ENCODE assay signal across 31 cellular contexts in the genomic region with DNA sequence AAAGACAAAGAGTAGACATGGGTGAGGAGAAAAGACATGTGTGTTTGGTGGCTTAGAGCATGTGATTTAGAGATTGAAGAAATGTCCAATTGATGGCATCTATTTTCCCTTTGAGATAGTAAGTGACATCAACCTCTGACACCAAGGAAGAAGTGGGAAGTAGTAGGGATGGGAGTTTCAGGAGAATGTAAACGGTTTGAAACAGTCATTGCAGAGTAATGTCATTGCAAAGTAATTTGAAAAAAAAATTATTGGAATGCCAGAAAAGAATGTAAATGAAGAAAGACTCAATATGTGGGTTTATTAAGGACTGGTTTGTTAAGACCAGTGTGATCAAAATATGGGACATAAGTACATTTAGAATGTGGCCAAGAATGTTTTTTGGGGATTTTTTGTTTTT. TPM values are rescaled to one million over a fixed set of nuclear protein-coding genes. Genes with fewer than 3 reads are reported as not detected.
A peak's percentile ranks its signal among the peaks of the same experiment; 100 is the strongest.
DNase-seq lines count a peak whose midpoint lies in the region; ATAC-seq and TF ChIP-seq lines count a peak whose summit lies in the region.
"Had no signal": no experiment of that assay in that cellular context is flagged by ENCODE, and none has a peak within 500 bp of the region (broad histone marks: within the 10 kb centered on the region; RNA-seq: fewer than 3 reads in every experiment).

No MANE protein-coding gene starts in this region.

- H3K18ac ChIP-seq in trophoblast cell (ENCODE audit: low read length), result no peak overlapping the region

- no peak overlapping the region for H2AK5ac ChIP-seq in trophoblast cell (ENCODE audit: low read length)

- H4K91ac ChIP-seq in trophoblast cell (ENCODE audit: low read depth, low read length), result no peak overlapping the region

- peak overlapping the region; percentile 85 for H2BK120ac ChIP-seq in trophoblast cell (ENCODE audit: insufficient read depth, low read length, poor library complexity)

- H3K79me2 ChIP-seq in fibroblast of lung (ENCODE audit: control insufficient read depth, insufficient read depth, low read length), result no peaks in the 10 kb centered on the region
- H3K79me2 ChIP-seq in trophoblast cell (ENCODE audit: control insufficient read depth, insufficient read depth, low read length, poor library complexity), result no peaks in the 10 kb centered on the region
- H3K79me2 ChIP-seq: hepatocyte had no signal

- H3K4me3 ChIP-seq in fibroblast of lung (replicated peaks in 1 of 4; ENCODE audit: control extremely low read depth in 1 of 4, insufficient read depth in 1 of 4, low read depth in 3 of 4, low read length in 4 of 4) (no peak overlapping the region), trophoblast cell (ENCODE audit: low read depth, low read length) (no peak overlapping the region)
- H3K4me3 ChIP-seq: hepatocyte, left lung, SK-N-MC, thoracic aorta, vagina had no signal

- no peak overlapping the region for H4K8ac ChIP-seq in trophoblast cell (ENCODE audit: low read depth, low read length)

- no peak overlapping the region for H3K23ac ChIP-seq in trophoblast cell (ENCODE audit: low read length)

- H3K4ac ChIP-seq in trophoblast cell (ENCODE audit: low read depth, low read length), result no peak overlapping the region

- H3K79me1 ChIP-seq in trophoblast cell (ENCODE audit: low read length), result peaks cover 3% of the 10 kb centered on the region

- H3K27ac ChIP-seq in fibroblast of lung (ENCODE audit: insufficient read depth, low read length) (peak overlapping the region; percentile 49), trophoblast cell (ENCODE audit: low read depth, low read length) (no peak overlapping the region)
- H3K27ac ChIP-seq: hepatocyte, left lung, SK-N-MC, thoracic aorta, vagina had no signal

- no peak overlapping the region for H3K9ac ChIP-seq in fibroblast of lung (ENCODE audit: insufficient read depth, low read length)
- no peak overlapping the region for H3K9ac ChIP-seq in trophoblast cell (ENCODE audit: low read length)

- H3K27me3 ChIP-seq in fibroblast of lung (ENCODE audit: control insufficient read depth, insufficient read depth, low read length) (no peaks in the 10 kb centered on the region), trophoblast cell (ENCODE audit: insufficient read depth, low read length) (no peaks in the 10 kb centered on the region)
- H3K27me3 ChIP-seq: hepatocyte, left lung, vagina had no signal

- TF ChIP-seq CTCF in fibroblast of lung (conservative IDR thresholded peaks at IDR 0.05 in 1 of 2, IDR thresholded peaks at IDR 0.05 in 1 of 2; ENCODE audit: low read depth in 1 of 2, low read length in 2 of 2) (no peak), nephron progenitor cell (IDR thresholded peaks at IDR 0.05) (no peak)

- no peak overlapping the region for H3K4me3 Mint-ChIP-seq in nephron progenitor cell
- H3K4me3 Mint-ChIP-seq: activated CD4-positive, alpha-beta T cell treated with anti-CD3 and anti-CD28 coated beads for 36 hours; activated CD8-positive, alpha-beta T cell treated with anti-CD3 and anti-CD28 coated beads, Interleukin-2, amount 10 ng/mL, durations not matched to agents 7 days and 5 days; activated naive CD8-positive, alpha-beta T cell treated with anti-CD3 and anti-CD28 coated beads for 36 hours; CD4-positive, alpha-beta memory T cell; H9; immature natural killer cell; naive thymus-derived CD4-positive, alpha-beta T cell; stimulated activated naive CD8-positive, alpha-beta T cell treated with anti-CD3 and anti-CD28 coated beads, Interleukin-15, Interleukin-2, amounts not matched to agents 100 ng/mL and 50 ng/mL, for 24 hours had no signal

- H3K4me1 ChIP-seq in fibroblast of lung (ENCODE audit: control insufficient read depth, extremely low read depth, insufficient read depth, low read length) (peaks cover 12% of the 10 kb centered on the region), trophoblast cell (ENCODE audit: control insufficient read depth in 1 of 2, insufficient read depth in 2 of 2, low read length in 2 of 2) (peaks cover 0 to 2% of the 10 kb centered on the region in 2 experiments)
- H3K4me1 ChIP-seq: left lung, vagina had no signal

- H3K9me3 ChIP-seq in fibroblast of lung (ENCODE audit: control insufficient read depth, insufficient read depth, low read depth, low read length) (no peaks in the 10 kb centered on the region), trophoblast cell (ENCODE audit: insufficient read depth, low read depth, low read length) (no peaks in the 10 kb centered on the region)
- H3K9me3 ChIP-seq: left lung, thoracic aorta, vagina had no signal

- H3K27ac Mint-ChIP-seq in nephron progenitor cell, result no peak overlapping the region
- H3K27ac Mint-ChIP-seq: activated CD4-positive, alpha-beta T cell treated with anti-CD3 and anti-CD28 coated beads for 36 hours; activated CD8-positive, alpha-beta T cell treated with anti-CD3 and anti-CD28 coated beads, Interleukin-2, amount 10 ng/mL, durations not matched to agents 7 days and 5 days; activated naive CD8-positive, alpha-beta T cell treated with anti-CD3 and anti-CD28 coated beads for 36 hours; CD4-positive, alpha-beta memory T cell; H9; immature natural killer cell; naive thymus-derived CD4-positive, alpha-beta T cell; stimulated activated naive CD8-positive, alpha-beta T cell treated with anti-CD3 and anti-CD28 coated beads, Interleukin-15, Interleukin-2, amounts not matched to agents 100 ng/mL and 50 ng/mL, for 24 hours had no signal

- no peaks in the 10 kb centered on the region for H4K20me1 ChIP-seq in fibroblast of lung (ENCODE audit: control insufficient read depth, extremely low read depth, insufficient read depth, low read length)

- DNase-seq in ELR (ENCODE audit: low read depth), result peak; percentile 74
- DNase-seq in M059J (ENCODE audit: low read depth), result peak; percentile 42
- DNase-seq in fibroblast of lung (ENCODE audit: low read depth in 2 of 2), result peak; percentile 26 to 74
- peak; percentile 14 to 90 for DNase-seq in trophoblast cell
- DNase-seq in amniotic stem cell (lab: John Stamatoyannopoulos, UW), result no peak
- no peak for DNase-seq in NCI-H1048 (lab: John Stamatoyannopoulos, UW)
- no peak for DNase-seq in nephron progenitor cell
- DNase-seq: activated CD4-positive, alpha-beta T cell treated with anti-CD3 and anti-CD28 coated beads for 36 hours; activated CD8-positive, alpha-beta T cell treated with anti-CD3 and anti-CD28 coated beads, Interleukin-2, amount 10 ng/mL, durations not matched to agents 7 days and 5 days; activated effector memory CD4-positive, alpha-beta T cell treated with anti-CD3 and anti-CD28 coated beads, Interleukin-2, amount 50 U/mL, for 16 hours; activated naive CD8-positive, alpha-beta T cell treated with anti-CD3 and anti-CD28 coated beads for 36 hours; AML-193; CD4-positive, alpha-beta memory T cell; cerebellar nuclear complex; DMS 273 treated with DMSO at 0.1 percent for 48 hours; foreskin melanocyte; H9; immature natural killer cell; left lung; naive thymus-derived CD4-positive, alpha-beta T cell; NCI-H1436 treated with DMSO at 0.1 percent for 48 hours; occipital lobe had no signal

- H3K36me3 Mint-ChIP-seq in nephron progenitor cell (ENCODE audit: low read depth), result no peaks in the 10 kb centered on the region
- H3K36me3 Mint-ChIP-seq: activated naive CD8-positive, alpha-beta T cell treated with anti-CD3 and anti-CD28 coated beads for 36 hours; CD4-positive, alpha-beta memory T cell; naive thymus-derived CD4-positive, alpha-beta T cell had no signal

- no peak overlapping the region for H2BK5ac ChIP-seq in trophoblast cell (ENCODE audit: low read depth, low read length, poor library complexity)

- H2AFZ ChIP-seq in fibroblast of lung (ENCODE audit: low read length) (no peak overlapping the region), trophoblast cell (ENCODE audit: insufficient read depth, low read length, poor library complexity) (no peak overlapping the region)
- H2AFZ ChIP-seq: hepatocyte had no signal

- WGBS in trophoblast cell (ENCODE audit: extremely low coverage, insufficient coverage, insufficient read length), result no CpG with 5 or more reads among the region's 1 CpG

- no peaks in the 10 kb centered on the region for H3K9me3 Mint-ChIP-seq in nephron progenitor cell
- H3K9me3 Mint-ChIP-seq: activated naive CD8-positive, alpha-beta T cell treated with anti-CD3 and anti-CD28 coated beads for 36 hours; CD4-positive, alpha-beta memory T cell; H9; immature natural killer cell; naive thymus-derived CD4-positive, alpha-beta T cell; stimulated activated naive CD8-positive, alpha-beta T cell treated with anti-CD3 and anti-CD28 coated beads, Interleukin-15, Interleukin-2, amounts not matched to agents 100 ng/mL and 50 ng/mL, for 24 hours had no signal

- no peak for ATAC-seq in HG03439 (IDR thresholded peaks at IDR 0.05; ENCODE audit: unreplicated experiment)
- ATAC-seq: activated CD4-positive, alpha-beta T cell treated with anti-CD3 and anti-CD28 coated beads for 36 hours; activated CD8-positive, alpha-beta T cell treated with anti-CD3 and anti-CD28 coated beads, Interleukin-2, amount 10 ng/mL, durations not matched to agents 7 days and 5 days; left lung; naive thymus-derived CD4-positive, alpha-beta T cell had no signal

- H3K27me3 Mint-ChIP-seq in nephron progenitor cell (ENCODE audit: low read depth, poor library complexity), result no peaks in the 10 kb centered on the region

- H3K4me2 ChIP-seq in fibroblast of lung (ENCODE audit: extremely low read depth, insufficient read depth, low read length) (no peak overlapping the region), trophoblast cell (ENCODE audit: low read length) (no peak overlapping the region)
- H3K4me2 ChIP-seq: hepatocyte had no signal

- H3K14ac ChIP-seq in trophoblast cell (ENCODE audit: low read length), result no peak overlapping the region

- peak overlapping the region; percentile 69 for H2BK12ac ChIP-seq in trophoblast cell (ENCODE audit: low read length)

- H4K12ac ChIP-seq in trophoblast cell (ENCODE audit: low read depth, low read length), result no peak overlapping the region

- no peaks in the 10 kb centered on the region for H3K36me3 ChIP-seq in fibroblast of lung (ENCODE audit: control insufficient read depth, insufficient read depth, low read length)
- H3K36me3 ChIP-seq in trophoblast cell (ENCODE audit: control insufficient read depth in 1 of 2, insufficient read depth in 2 of 2, low read length in 2 of 2), result no peaks in the 10 kb centered on the region
- H3K36me3 ChIP-seq: left lung, thoracic aorta, vagina had no signal

- no peaks in the 10 kb centered on the region for H3K4me1 Mint-ChIP-seq in nephron progenitor cell
- H3K4me1 Mint-ChIP-seq: activated CD4-positive, alpha-beta T cell treated with anti-CD3 and anti-CD28 coated beads for 36 hours; activated naive CD8-positive, alpha-beta T cell treated with anti-CD3 and anti-CD28 coated beads for 36 hours; CD4-positive, alpha-beta memory T cell; H9; immature natural killer cell; naive thymus-derived CD4-positive, alpha-beta T cell had no signal

RNA-seq across cellular contexts. Expression of a gene that starts 26.6 kb away (rescaled TPM):
- total RNA-seq in M059J (2014; rRNA removed; shearing (Covaris generic)), result 30.2 and 31.1 TPM in 2 replicates
- 9.0 and 27.2 TPM in 2 replicates for total RNA-seq in fibroblast of lung
- 23.1 and 46.1 TPM in 2 replicates for polyA plus RNA-seq in fibroblast of lung
- 37.7 and 63.8 TPM in 2 replicates for polyA plus RNA-seq in fibroblast of lung (2012)
- polyA minus RNA-seq in fibroblast of lung (ENCODE audit: low replicate concordance), result 0.59 and 2.2 TPM in 2 replicates
- 0.75 and 0.85 TPM in 2 replicates for polyA plus RNA-seq in trophoblast cell (2013)
- total RNA-seq: activated CD4-positive, alpha-beta T cell treated with anti-CD3 and anti-CD28 coated beads for 36 hours; activated CD8-positive, alpha-beta T cell treated with anti-CD3 and anti-CD28 coated beads, Interleukin-2, amount 10 ng/mL, durations not matched to agents 7 days and 5 days; activated naive CD8-positive, alpha-beta T cell treated with anti-CD3 and anti-CD28 coated beads for 36 hours; CD4-positive, alpha-beta memory T cell; G401; T-helper 2 cell treated with Interferon-gamma antibody and Interleukin-4, amounts not matched to agents 100 ng/mL and 5 ng/mL, for 36 hours had no signal
- polyA plus RNA-seq: CD4-positive, alpha-beta memory T cell; naive thymus-derived CD4-positive, alpha-beta T cell had no signal

RNA-seq across cellular contexts. Expression of a gene that starts 41.7 kb away (rescaled TPM):
- total RNA-seq in M059J (2014; rRNA removed; shearing (Covaris generic)), result not detected in 2 replicates
- not detected in 2 replicates for total RNA-seq in fibroblast of lung
- not detected in 2 replicates for polyA plus RNA-seq in fibroblast of lung
- polyA plus RNA-seq in fibroblast of lung (2012), result not detected in 2 replicates
- polyA minus RNA-seq in fibroblast of lung (ENCODE audit: low replicate concordance), result not detected in 2 replicates
- polyA plus RNA-seq in trophoblast cell (2013), result 0.10 TPM in 1 of 2 replicates, not detected in the other
- total RNA-seq: activated CD4-positive, alpha-beta T cell treated with anti-CD3 and anti-CD28 coated beads for 36 hours; activated CD8-positive, alpha-beta T cell treated with anti-CD3 and anti-CD28 coated beads, Interleukin-2, amount 10 ng/mL, durations not matched to agents 7 days and 5 days; activated naive CD8-positive, alpha-beta T cell treated with anti-CD3 and anti-CD28 coated beads for 36 hours; CD4-positive, alpha-beta memory T cell; G401; hepatocyte; left lung; naive thymus-derived CD4-positive, alpha-beta T cell; occipital lobe; skeletal muscle tissue; T-helper 2 cell treated with Interferon-gamma antibody and Interleukin-4, amounts not matched to agents 100 ng/mL and 5 ng/mL, for 36 hours; thoracic aorta; vagina had no signal
- polyA plus RNA-seq: CD4-positive, alpha-beta memory T cell; immature natural killer cell; naive thymus-derived CD4-positive, alpha-beta T cell had no signal

RNA-seq across cellular contexts. Expression of a gene that starts 56.0 kb away (rescaled TPM):
- total RNA-seq in M059J (2014; rRNA removed; shearing (Covaris generic)), result 47.2 and 68.3 TPM in 2 replicates
- 28.0 and 40.3 TPM in 2 replicates for total RNA-seq in fibroblast of lung
- 33.7 and 52.5 TPM in 2 replicates for polyA plus RNA-seq in fibroblast of lung
- polyA plus RNA-seq in fibroblast of lung (2012), result 20.9 and 33.7 TPM in 2 replicates
- polyA minus RNA-seq in fibroblast of lung (ENCODE audit: low replicate concordance), result 1.6 and 8.0 TPM in 2 replicates
- polyA plus RNA-seq in trophoblast cell (2013), result 28.8 and 30.6 TPM in 2 replicates

RNA-seq across cellular contexts. Expression of a gene that starts 57.6 kb away (rescaled TPM):
- 18.5 and 28.7 TPM in 2 replicates for total RNA-seq in M059J (2014; rRNA removed; shearing (Covaris generic))
- 1.5 and 14.4 TPM in 2 replicates for total RNA-seq in fibroblast of lung
- polyA plus RNA-seq in fibroblast of lung, result 57.6 and 76.0 TPM in 2 replicates
- 58.9 and 71.5 TPM in 2 replicates for polyA plus RNA-seq in fibroblast of lung (2012)
- 35.6 and 44.9 TPM in 2 replicates for polyA minus RNA-seq in fibroblast of lung (ENCODE audit: low replicate concordance)
- 13.2 and 14.0 TPM in 2 replicates for polyA plus RNA-seq in trophoblast cell (2013)
- total RNA-seq: activated CD4-positive, alpha-beta T cell treated with anti-CD3 and anti-CD28 coated beads for 36 hours; activated CD8-positive, alpha-beta T cell treated with anti-CD3 and anti-CD28 coated beads, Interleukin-2, amount 10 ng/mL, durations not matched to agents 7 days and 5 days; activated naive CD8-positive, alpha-beta T cell treated with anti-CD3 and anti-CD28 coated beads for 36 hours; CD4-positive, alpha-beta memory T cell; G401; T-helper 2 cell treated with Interferon-gamma antibody and Interleukin-4, amounts not matched to agents 100 ng/mL and 5 ng/mL, for 36 hours had no signal
- polyA plus RNA-seq: CD4-positive, alpha-beta memory T cell; immature natural killer cell; naive thymus-derived CD4-positive, alpha-beta T cell had no signal

Comparison
In these comparisons a context has a peak if more than half of its experiments do, and no peak if none do; other contexts are left out.
1. DNase-seq: peak in ELR (single experiment), M059J (single experiment), fibroblast of lung (2 of 2) and trophoblast cell (2 of 2); none in amniotic stem cell (single experiment), NCI-H1048 (single experiment) and nephron progenitor cell (single experiment).